In genomic region chr4:73866236-73866635, GRCh38 we compare ENCODE assay signal across 1 cellular context.
TF ChIP-seq lines count a peak whose summit lies in the region.

No MANE protein-coding gene starts in this region.

TF ChIP-seq in A549, 52 proteins besides CTCF, POLR2A, EP300 and RAD21 (continued from another document):
- TF ChIP-seq RARB (CRISPR knock-in tag; IDR thresholded peaks at IDR 0.05) = no peak
